Comparison of ENCODE assay signal across 8 cellular contexts in genomic region chr7:75994388-75995051, GRCh38.
DNase-seq lines count a peak whose midpoint lies in the region; ATAC-seq lines count a peak whose summit lies in the region.

TMEM120A (minus strand) TSS chr7:75994595; CDS start chr7:75994570, 25 bp downstream.

- peaks cover 0 to 12% (median 6%) of the 10 kb centered on the region in 11 experiments; a peak in 12 of 22 replicates for H3K9me3 ChIP-seq in BLaER1 treated with 17β-estradiol and CSF1 and Interleukin-3, amounts not matched to agents 10 nM and 100 nM (replicated peaks in 1 of 11)

- peak within 1 kb of the TSS; percentile 73 to 90 (median 83) for H3K9ac ChIP-seq in BLaER1 treated with 17β-estradiol and CSF1 and Interleukin-3, amounts not matched to agents 10 nM and 100 nM

- peaks cover 21 to 48% (median 32%) of the 10 kb centered on the region in 10 experiments for H3K4me1 ChIP-seq in BLaER1 treated with 17β-estradiol and CSF1 and Interleukin-3, amounts not matched to agents 10 nM and 100 nM

- H3K27ac ChIP-seq in BLaER1 treated with 17β-estradiol and CSF1 and Interleukin-3, amounts not matched to agents 10 nM and 100 nM: peak within 1 kb of the TSS; percentile 60 to 82 (median 75)
- H3K27ac ChIP-seq in cingulate gyrus (ENCODE audit: low read depth, low read length) (peak within 1 kb of the TSS; percentile 81), layer of hippocampus (ENCODE audit: low read depth, low read length) (peak within 1 kb of the TSS; percentile 89)

- peak within 1 kb of the TSS; percentile 69 to 93 (median 84) for H3K4me3 ChIP-seq in BLaER1 treated with 17β-estradiol and CSF1 and Interleukin-3, amounts not matched to agents 10 nM and 100 nM

- H3K27me3 ChIP-seq in BLaER1 treated with 17β-estradiol and CSF1 and Interleukin-3, amounts not matched to agents 10 nM and 100 nM: no peaks in the 10 kb centered on the region
- H3K27me3 ChIP-seq in layer of hippocampus (ENCODE audit: control insufficient read depth, insufficient read depth, low read length): no peaks in the 10 kb centered on the region

- DNase-seq in NCI-H524 treated with DMSO at 0.1 percent for 48 hours (lab: John Stamatoyannopoulos, UW): peak; percentile 37
- DNase-seq in activated CD4-positive, alpha-beta T cell treated with anti-CD3 and anti-CD28 coated beads for 4 hours: peak; percentile 94
- DNase-seq in stimulated activated CD4-positive, alpha-beta T cell treated with anti-CD3 and anti-CD28 coated beads, Interleukin-1b, Interleukin-23, amount 100 ng/mL, for 24 hours (ENCODE audit: low read depth in 4 of 4, low spot score in 1 of 4): peak; percentile 88 to 96 (median 92)

- peak; percentile 95 for ATAC-seq in GM19324 (IDR thresholded peaks at IDR 0.05; ENCODE audit: low FRiP score, unreplicated experiment)
- peak; percentile 96 for ATAC-seq in HG03460 (IDR thresholded peaks at IDR 0.05; ENCODE audit: unreplicated experiment)

- peaks cover 0 to 34% (median 7%) of the 10 kb centered on the region in 11 experiments; a peak in 9 of 22 replicates for H4K20me1 ChIP-seq in BLaER1 treated with 17β-estradiol and CSF1 and Interleukin-3, amounts not matched to agents 10 nM and 100 nM

- H3K4me2 ChIP-seq in BLaER1 treated with 17β-estradiol and CSF1 and Interleukin-3, amounts not matched to agents 10 nM and 100 nM: peak within 1 kb of the TSS; percentile 98 to 100 (median 100)

- H3K36me3 ChIP-seq in BLaER1 treated with 17β-estradiol and CSF1 and Interleukin-3, amounts not matched to agents 10 nM and 100 nM: peaks cover 21 to 46% (median 31%) of the 10 kb centered on the region in 11 experiments

Comparison
In these comparisons a context has a peak if more than half of its experiments do, and no peak if none do; other contexts are left out.
1. Peak in every context shown above with its lines: DNase-seq, ATAC-seq, H3K4me3 ChIP-seq and H3K27ac ChIP-seq.
2. DNase-seq: peak in every context shown above with its lines; median percentile 94 in activated CD4-positive, alpha-beta T cell treated with anti-CD3 and anti-CD28 coated beads for 4 hours; 92 in stimulated activated CD4-positive, alpha-beta T cell treated with anti-CD3 and anti-CD28 coated beads, Interleukin-1b, Interleukin-23, amount 100 ng/mL, for 24 hours; 37 in NCI-H524 treated with DMSO at 0.1 percent for 48 hours.